In the genomic region with DNA sequence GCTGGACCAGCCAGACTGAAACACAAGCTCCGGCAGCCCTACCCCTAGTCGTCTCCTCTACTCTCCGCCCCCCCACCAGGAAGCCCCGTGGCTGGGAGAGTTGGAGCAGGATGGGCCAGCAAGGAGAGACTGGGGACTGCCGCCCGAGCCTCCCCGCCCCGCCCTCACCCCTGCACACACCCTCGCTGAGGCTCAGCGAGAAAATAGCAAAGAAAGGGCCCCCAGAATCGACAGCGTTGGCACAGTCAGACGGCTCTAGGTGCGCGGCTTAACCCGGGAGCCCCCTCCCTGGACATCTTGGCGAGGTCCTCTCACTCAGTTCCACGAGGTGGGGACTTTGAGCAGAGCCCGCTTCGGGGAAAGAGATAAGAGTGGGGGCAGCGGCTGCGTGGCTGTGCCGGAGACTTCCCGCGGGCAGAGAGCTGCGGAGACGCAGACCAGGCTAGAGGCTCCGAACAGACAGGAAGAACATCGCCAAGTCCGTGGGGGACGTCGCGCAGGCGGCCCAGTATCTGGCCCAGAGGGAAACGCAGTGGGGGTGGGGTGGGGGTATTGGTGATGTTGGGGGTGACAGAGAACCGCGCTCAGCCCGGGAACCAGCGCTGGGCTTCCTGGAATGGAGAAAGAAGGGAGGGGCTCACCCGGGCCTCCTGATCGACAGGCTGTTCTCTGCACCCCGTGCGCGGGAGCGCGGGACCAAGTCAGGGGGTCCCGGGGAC, we compare ENCODE assay signal across 6 cellular contexts. TPM values are rescaled to one million over a fixed set of nuclear protein-coding genes. Genes with fewer than 3 reads are reported as not detected.
DNase-seq lines count a peak whose midpoint lies in the region; ATAC-seq and TF ChIP-seq lines count a peak whose summit lies in the region.

No MANE protein-coding gene starts in this region.

- H3K9me3 Mint-ChIP-seq in activated naive CD4-positive, alpha-beta T cell treated with anti-CD3 and anti-CD28 coated beads, Interleukin-2, amount 50 U/mL, for 72 hours: no peaks in the 10 kb centered on the region

- peaks cover 5 to 13% of the 10 kb centered on the region in 2 donors for H3K36me3 Mint-ChIP-seq in activated naive CD4-positive, alpha-beta T cell treated with anti-CD3 and anti-CD28 coated beads, Interleukin-2, amount 50 U/mL, for 72 hours

- no peak overlapping the region for H3K27ac Mint-ChIP-seq in activated naive CD4-positive, alpha-beta T cell treated with anti-CD3 and anti-CD28 coated beads, Interleukin-2, amount 50 U/mL, for 72 hours

- ATAC-seq in activated naive CD4-positive, alpha-beta T cell treated with anti-CD3 and anti-CD28 coated beads, Interleukin-2, amount 50 U/mL, for 72 hours: no peak
- ATAC-seq in right cardiac atrium (peak in 1 of 2 donors; percentile 1), upper lobe of right lung (no peak)

- no peak for TF ChIP-seq CTCF in upper lobe of right lung (IDR thresholded peaks at IDR 0.05)

- intact Hi-C loops in right cardiac atrium (cut with DNase I): no loop called here
- intact Hi-C loops in upper lobe of right lung (cut with DNase I): no loop called here

- H3K4me1 ChIP-seq in right cardiac atrium (ENCODE audit: control insufficient read depth, insufficient read depth, low read length) (peaks cover 4% of the 10 kb centered on the region), upper lobe of right lung (peaks cover 24% of the 10 kb centered on the region)

- H3K27me3 ChIP-seq in right cardiac atrium (ENCODE audit: control insufficient read depth, insufficient read depth): no peaks in the 10 kb centered on the region
- no peaks in the 10 kb centered on the region for H3K27me3 ChIP-seq in upper lobe of right lung

- H3K36me3 ChIP-seq in upper lobe of right lung: no peaks in the 10 kb centered on the region

- WGBS in right cardiac atrium: 2% methylated on average over 46 of the region's 47 CpGs

- H3K27ac ChIP-seq in right cardiac atrium (ENCODE audit: low read length) (no peak overlapping the region), upper lobe of right lung (peak overlapping the region; percentile 65)

- no peaks in the 10 kb centered on the region for H3K9me3 ChIP-seq in right cardiac atrium (ENCODE audit: control insufficient read depth, low read length)
- no peaks in the 10 kb centered on the region for H3K9me3 ChIP-seq in upper lobe of right lung

- H3K4me3 ChIP-seq in right cardiac atrium (ENCODE audit: low read length) (peak overlapping the region; percentile 55), upper lobe of right lung (peak overlapping the region; percentile 66)

- DNase-seq in activated naive CD4-positive, alpha-beta T cell treated with Interleukin-2 at 50 U/mL for 16 hours: peak; percentile 25
- DNase-seq in activated naive CD4-positive, alpha-beta T cell treated with anti-CD3 and anti-CD28 coated beads, Interleukin-2, amount 50 U/mL, for 72 hours (ENCODE audit: low spot score in 2 of 2): no peak
- DNase-seq in right cardiac atrium (peak; percentile 40 to 75 (median 72)), upper lobe of right lung (no peak), NCI-H526 (lab: John Stamatoyannopoulos, UW) (no peak), NCI-H128 (lab: John Stamatoyannopoulos, UW; ENCODE audit: unreplicated experiment) (no peak)

RNA-seq across cellular contexts. Expression of a gene that starts 1.0 kb away (rescaled TPM):
- 1 to 10 TPM; 4.8 to 7.0 TPM for total RNA-seq in activated naive CD4-positive, alpha-beta T cell treated with anti-CD3 and anti-CD28 coated beads, Interleukin-2, amount 50 U/mL, for 72 hours
- total RNA-seq in right cardiac atrium (10 to 100 TPM in 1 of 4 donors, 1 to 10 TPM in 3; 3.8 to 13.1 (median 5.3) TPM), upper lobe of right lung (4.9 TPM)
- polyA plus RNA-seq in right cardiac atrium: 4.4 TPM

RNA-seq across cellular contexts. Expression of a gene that starts 19.1 kb away (rescaled TPM):
- 10 to 100 TPM; 33.1 to 36.4 TPM for total RNA-seq in activated naive CD4-positive, alpha-beta T cell treated with anti-CD3 and anti-CD28 coated beads, Interleukin-2, amount 50 U/mL, for 72 hours
- total RNA-seq in right cardiac atrium: 10 to 100 TPM; 18.6 to 21.2 (median 21.0) TPM
- 17.0 TPM for polyA plus RNA-seq in right cardiac atrium
- total RNA-seq in upper lobe of right lung: 26.9 TPM

RNA-seq across cellular contexts. Expression of a gene that starts 39.7 kb away (rescaled TPM):
- 1,000 to 10,000 TPM; 2,392 to 2,665 TPM for total RNA-seq in activated naive CD4-positive, alpha-beta T cell treated with anti-CD3 and anti-CD28 coated beads, Interleukin-2, amount 50 U/mL, for 72 hours
- total RNA-seq in right cardiac atrium (100 to 1,000 TPM; 698 to 874 (median 743) TPM), upper lobe of right lung (1,155 TPM)
- polyA plus RNA-seq in right cardiac atrium: 1,031 TPM

RNA-seq across cellular contexts. Expression of a gene that starts 56.6 kb away (rescaled TPM):
- not detected for total RNA-seq in activated naive CD4-positive, alpha-beta T cell treated with anti-CD3 and anti-CD28 coated beads, Interleukin-2, amount 50 U/mL, for 72 hours
- total RNA-seq in right cardiac atrium: not detected
- polyA plus RNA-seq in right cardiac atrium: not detected
- not detected for total RNA-seq in upper lobe of right lung

RNA-seq across cellular contexts. Expression of a gene that starts 56.9 kb away (rescaled TPM):
- total RNA-seq in activated naive CD4-positive, alpha-beta T cell treated with anti-CD3 and anti-CD28 coated beads, Interleukin-2, amount 50 U/mL, for 72 hours: 10 to 100 TPM in 1 of 2 donors, 1 to 10 TPM in 1; 9.3 to 15.6 TPM
- total RNA-seq in right cardiac atrium (10 to 100 TPM in 2 of 4 donors, 1 to 10 TPM in 2; 8.2 to 11.6 (median 10.6) TPM), upper lobe of right lung (16.3 TPM)
- 9.3 TPM for polyA plus RNA-seq in right cardiac atrium

Comparison
In these comparisons a context has a peak if more than half of its experiments do, and no peak if none do; other contexts are left out.
1. DNase-seq: peak in activated naive CD4-positive, alpha-beta T cell treated with Interleukin-2 at 50 U/mL for 16 hours (single experiment) and right cardiac atrium (3 of 3); none in activated naive CD4-positive, alpha-beta T cell treated with anti-CD3 and anti-CD28 coated beads, Interleukin-2, amount 50 U/mL, for 72 hours (0 of 2), upper lobe of right lung (single experiment), NCI-H526 (0 of 2) and NCI-H128 (single experiment).